In the genomic region with DNA sequence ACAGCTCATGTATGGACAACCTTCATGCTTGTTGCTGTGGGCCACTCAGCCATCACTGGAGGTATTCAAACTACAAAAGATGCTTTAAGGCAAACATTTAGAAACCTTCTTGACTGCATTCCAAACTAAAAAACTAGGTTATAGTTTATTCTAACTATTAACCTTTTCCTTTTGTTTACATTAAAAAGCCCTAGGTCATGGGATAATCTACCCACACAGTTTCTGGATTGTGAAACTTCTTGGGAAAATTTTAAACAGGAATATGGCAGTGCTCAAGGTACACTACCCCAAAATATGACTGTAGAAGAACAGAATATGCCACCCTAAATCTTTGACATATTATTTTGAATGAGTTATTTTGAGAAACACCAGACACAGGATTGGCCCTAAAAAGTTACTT, we compare ENCODE assay signal across 27 cellular contexts.
"Had no signal": no experiment of that assay in that cellular context is flagged by ENCODE, and none has a peak within 500 bp of the region (broad histone marks: within the 10 kb centered on the region; RNA-seq: fewer than 3 reads in every experiment).

No MANE protein-coding gene starts in this region.

- H3K9me3 ChIP-seq: esophagus squamous epithelium, right atrium auricular region, sigmoid colon, stomach, testis, tibial artery had no signal

- ATAC-seq: effector memory CD8-positive, alpha-beta T cell; left colon; mucosa of descending colon; natural killer cell treated with Interleukin-12 subunit alpha and Interleukin-12 subunit beta and Interleukin-15 and Interleukin-18, amount 100 ng/mL, for 72 hours; stimulated activated effector memory CD8-positive, alpha-beta T cell treated with anti-CD3 and anti-CD28 coated beads, Interleukin-12 subunit alpha, Interleukin-12 subunit beta, amount 100 ng/mL, for 72 hours had no signal

- H3K4me3 ChIP-seq: esophagus squamous epithelium, lung, mucosa of descending colon, right atrium auricular region, sigmoid colon, stomach, testis, tibial artery had no signal

- DNase-seq: cortex of kidney; effector memory CD8-positive, alpha-beta T cell; erythroblast; esophagus squamous epithelium; hypothalamus; immature natural killer cell; islet precursor cell; kidney glomerular epithelial cell; left colon; mucosa of descending colon; naive B cell; sigmoid colon; stimulated activated CD4-positive, alpha-beta T cell treated with anti-CD3 and anti-CD28 coated beads, Interleukin-2, amount 100 ng/mL, for 24 hours; stimulated activated CD4-positive, alpha-beta T cell treated with anti-CD3 and anti-CD28 coated beads, Interleukin-4, amount 100 ng/mL, for 24 hours; stimulated activated naive CD4-positive, alpha-beta T cell treated with Interleukin-2 at 50 U/mL for 16 hours; stomach; testis; tibial artery had no signal

- H2AFZ ChIP-seq: parathyroid adenoma had no signal

- H3K36me3 ChIP-seq: esophagus squamous epithelium, sigmoid colon, tibial artery had no signal

- H3K79me2 ChIP-seq: parathyroid adenoma had no signal

- H3K4me1 Mint-ChIP-seq: immature natural killer cell; naive B cell; stimulated activated effector memory CD8-positive, alpha-beta T cell treated with anti-CD3 and anti-CD28 coated beads, Interleukin-12 subunit alpha, Interleukin-12 subunit beta, amount 100 ng/mL, for 72 hours had no signal

- H3K9ac ChIP-seq: parathyroid adenoma had no signal

- H3K4me3 Mint-ChIP-seq: effector memory CD8-positive, alpha-beta T cell; immature natural killer cell; mesothelial cell of epicardium; naive B cell; natural killer cell treated with Interleukin-12 subunit alpha and Interleukin-12 subunit beta and Interleukin-15 and Interleukin-18, amount 100 ng/mL, for 72 hours; neural crest cell; stimulated activated effector memory CD8-positive, alpha-beta T cell treated with anti-CD3 and anti-CD28 coated beads, Interleukin-12 subunit alpha, Interleukin-12 subunit beta, amount 100 ng/mL, for 72 hours; type B pancreatic cell had no signal

- H3K27ac Mint-ChIP-seq: effector memory CD8-positive, alpha-beta T cell; immature natural killer cell; mesothelial cell of epicardium; naive B cell; natural killer cell treated with Interleukin-12 subunit alpha and Interleukin-12 subunit beta and Interleukin-15 and Interleukin-18, amount 100 ng/mL, for 72 hours; progenitor cell of endocrine pancreas; stimulated activated effector memory CD8-positive, alpha-beta T cell treated with anti-CD3 and anti-CD28 coated beads, Interleukin-12 subunit alpha, Interleukin-12 subunit beta, amount 100 ng/mL, for 72 hours; type B pancreatic cell had no signal

- H3K27me3 Mint-ChIP-seq: effector memory CD8-positive, alpha-beta T cell; naive B cell; natural killer cell treated with Interleukin-12 subunit alpha and Interleukin-12 subunit beta and Interleukin-15 and Interleukin-18, amount 100 ng/mL, for 72 hours; progenitor cell of endocrine pancreas; type B pancreatic cell had no signal

- H3K9me3 Mint-ChIP-seq: effector memory CD8-positive, alpha-beta T cell; natural killer cell treated with Interleukin-12 subunit alpha and Interleukin-12 subunit beta and Interleukin-15 and Interleukin-18, amount 100 ng/mL, for 72 hours; stimulated activated effector memory CD8-positive, alpha-beta T cell treated with anti-CD3 and anti-CD28 coated beads, Interleukin-12 subunit alpha, Interleukin-12 subunit beta, amount 100 ng/mL, for 72 hours had no signal

- H3K27me3 ChIP-seq: esophagus squamous epithelium, right atrium auricular region, sigmoid colon, stomach, testis, tibial artery had no signal

- H3K27ac ChIP-seq: esophagus squamous epithelium, parathyroid adenoma, right atrium auricular region, sigmoid colon, stomach, testis, tibial artery had no signal

- H3K4me1 ChIP-seq: esophagus squamous epithelium, parathyroid adenoma, right atrium auricular region, sigmoid colon, stomach, testis had no signal
